ENCODE assay signal across 20 cellular contexts in the genomic region with DNA sequence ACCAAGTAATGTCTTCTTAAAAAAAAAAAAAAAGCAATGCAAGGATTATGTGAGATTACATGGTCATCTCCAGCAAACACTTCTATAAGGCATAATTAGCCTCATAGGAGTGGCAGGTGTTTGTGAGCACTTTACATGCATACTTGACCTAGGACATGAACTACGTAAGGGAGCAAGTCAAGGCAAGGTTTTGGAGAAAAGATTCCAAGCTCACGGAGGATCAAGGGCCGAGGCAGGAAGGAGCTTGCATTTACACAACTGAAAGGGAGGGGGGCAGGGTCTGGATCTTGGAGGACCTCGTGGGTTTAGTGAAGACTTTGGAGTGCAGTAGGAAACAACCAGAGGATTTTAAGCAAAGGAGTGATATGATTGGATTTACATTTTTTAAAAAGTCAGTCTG.
DNase-seq lines count a peak whose midpoint lies in the region; ATAC-seq and TF ChIP-seq lines count a peak whose summit lies in the region.
"Had no signal": no experiment of that assay in that cellular context is flagged by ENCODE, and none has a peak within 500 bp of the region (broad histone marks: within the 10 kb centered on the region; RNA-seq: fewer than 3 reads in every experiment).

No MANE protein-coding gene starts in this region.

- POLR2A ChIA-PET in PC-9 (lab: Charles Lee; ENCODE audit: unreplicated experiment): no interaction called here

- no TSS peak for BruUV-seq in PC-9 (replicated peaks; lab: Mats Ljungman, UMichigan)

- TF ChIP-seq CTCF in PC-9 (conservative IDR thresholded peaks at IDR 0.05) (no peak), osteoblast (IDR thresholded peaks at IDR 0.05; ENCODE audit: extremely low read depth, low read depth, low read length) (no peak)

- H3K27me3 ChIP-seq in H7 (ENCODE audit: control insufficient read depth, insufficient read depth, low read length) (no peaks in the 10 kb centered on the region), PC-9 (ENCODE audit: insufficient read depth, low read depth) (no peaks in the 10 kb centered on the region), osteoblast (ENCODE audit: insufficient read depth, low read length) (no peaks in the 10 kb centered on the region)
- H3K27me3 ChIP-seq: ovary, Peyer's patch, stomach had no signal

- H3K4me2 ChIP-seq in PC-9 (no peak overlapping the region), osteoblast (ENCODE audit: insufficient read depth, low read length) (no peak overlapping the region)

- no peaks in the 10 kb centered on the region for H4K20me1 ChIP-seq in PC-9 (ENCODE audit: insufficient read depth)
- no peaks in the 10 kb centered on the region for H4K20me1 ChIP-seq in osteoblast (ENCODE audit: insufficient read depth, low read length)

- H3K4me3 ChIP-seq in H7 (ENCODE audit: insufficient read depth, low read depth, low read length): no peak overlapping the region
- no peak overlapping the region for H3K4me3 ChIP-seq in PC-9
- no peak overlapping the region for H3K4me3 ChIP-seq in osteoblast (ENCODE audit: insufficient read depth, low read length)
- H3K4me3 ChIP-seq: HAP-1, left ventricle myocardium inferior, ovary, Peyer's patch, stomach had no signal

- no peaks in the 10 kb centered on the region for H3K4me1 ChIP-seq in PC-9 (replicated peaks; ENCODE audit: insufficient read depth)
- no peaks in the 10 kb centered on the region for H3K4me1 ChIP-seq in osteoblast (ENCODE audit: insufficient read depth, low read length)
- H3K4me1 ChIP-seq: HAP-1, Peyer's patch, stomach had no signal

- no peaks in the 10 kb centered on the region for H3F3A ChIP-seq in PC-9 (ENCODE audit: insufficient read depth, low read depth)

- intact Hi-C loops in PC-9 (cut with micrococcal nuclease; ENCODE audit: unreplicated experiment): no loop called here

- H3K9me2 ChIP-seq in PC-9 (ENCODE audit: insufficient read depth): no peaks in the 10 kb centered on the region

- H3K79me2 ChIP-seq in PC-9 (ENCODE audit: low read depth) (no peaks in the 10 kb centered on the region), osteoblast (ENCODE audit: insufficient read depth, low read length) (no peaks in the 10 kb centered on the region)

- H3K27ac ChIP-seq in PC-9: no peak overlapping the region
- H3K27ac ChIP-seq in osteoblast (ENCODE audit: low read depth, low read length): no peak overlapping the region
- H3K27ac ChIP-seq: left ventricle myocardium inferior, ovary, Peyer's patch, stomach had no signal

- no peaks in the 10 kb centered on the region for H3K36me3 ChIP-seq in H7 (replicated peaks; ENCODE audit: control insufficient read depth, insufficient read depth, low read length)
- no peaks in the 10 kb centered on the region for H3K36me3 ChIP-seq in PC-9 (ENCODE audit: low read depth)
- no peaks in the 10 kb centered on the region for H3K36me3 ChIP-seq in osteoblast (ENCODE audit: insufficient read depth, low read length)
- H3K36me3 ChIP-seq: HAP-1, left ventricle myocardium inferior, ovary, Peyer's patch, stomach had no signal

- peak; percentile 42 for DNase-seq in H7
- DNase-seq in PC-9: no peak
- DNase-seq in osteoblast (ENCODE audit: insufficient read length, low spot score, missing footprints): no peak
- no peak for DNase-seq in NOMO-1 (lab: John Stamatoyannopoulos, UW; ENCODE audit: unreplicated experiment in 2 of 2)
- no peak for DNase-seq in DMS79 treated with DMSO at 0.1 percent for 48 hours (lab: John Stamatoyannopoulos, UW)
- DNase-seq: activated CD4-positive, alpha-beta T cell treated with anti-CD3 and anti-CD28 coated beads, Interleukin-2, amount 10 ng/mL, durations not matched to agents 24 days and 14 days; activated gamma-delta T cell; amniotic stem cell; CD8-positive, alpha-beta T cell; central memory CD4-positive, alpha-beta T cell; left ventricle myocardium inferior; NCI-H446 treated with DMSO at 0.1 percent for 48 hours; ovary; Peyer's patch; stimulated activated CD4-positive, alpha-beta T cell treated with anti-CD3 and anti-CD28 coated beads, Interleukin-1b, Interleukin-23, amount 100 ng/mL, for 48 hours; stomach had no signal

- CTCF ChIA-PET in PC-9 (lab: Charles Lee): interaction anchor here (0.7 kb wide), 1 partner anchor 15 kb away, joined by 5 read pairs; no protein-coding TSS in a partner anchor

- ATAC-seq in esophagus mucosa: peak; percentile 91
- ATAC-seq in HG02588 (IDR thresholded peaks at IDR 0.05; ENCODE audit: unreplicated experiment): no peak
- ATAC-seq: CD8-positive, alpha-beta T cell; HepG2 had no signal

- H2AFZ ChIP-seq in PC-9: peak overlapping the region; percentile 12; the same call in 1 of the 2 replicates
- peak overlapping the region; percentile 65 for H2AFZ ChIP-seq in osteoblast (ENCODE audit: low read length)

- no peaks in the 10 kb centered on the region; the same call in 1 of the 2 replicates for H3K9me3 ChIP-seq in PC-9 (ENCODE audit: insufficient read depth, low read depth)
- no peaks in the 10 kb centered on the region for H3K9me3 ChIP-seq in osteoblast (ENCODE audit: low read depth, low read length)
- H3K9me3 ChIP-seq: HAP-1, left ventricle myocardium inferior, ovary, Peyer's patch, stomach had no signal
